In the genomic region with DNA sequence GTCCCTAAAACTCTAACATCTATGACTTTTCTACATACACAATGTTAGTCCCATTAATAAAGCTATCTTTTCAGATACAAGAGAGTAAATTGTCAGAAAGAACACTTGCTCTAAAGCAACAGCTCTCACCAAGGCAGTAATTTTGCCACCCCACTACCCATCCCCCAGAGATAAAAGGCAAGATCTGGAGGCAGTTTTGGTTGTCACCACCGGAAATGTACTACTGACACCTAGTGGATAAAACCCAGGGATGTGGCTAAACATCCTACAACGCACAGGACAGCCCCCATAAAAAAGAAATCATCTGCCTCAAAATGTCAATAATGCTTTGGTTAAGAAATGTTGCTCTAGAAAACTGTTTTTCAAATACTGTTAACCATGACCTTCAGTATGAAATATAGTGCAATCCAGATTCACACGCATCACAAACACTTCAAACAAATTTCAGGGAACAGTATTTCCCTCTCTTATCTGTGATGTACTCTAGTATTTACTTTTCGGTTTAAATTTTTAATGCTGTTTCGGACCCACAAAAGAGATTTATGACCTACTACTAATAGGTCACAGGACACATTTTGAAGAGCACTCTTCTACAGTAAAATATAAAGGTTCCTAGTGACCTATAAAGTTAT, we compare ENCODE assay signal across 8 cellular contexts. TPM values are rescaled to one million over a fixed set of nuclear protein-coding genes. Genes with fewer than 3 reads are reported as not detected.
DNase-seq lines count a peak whose midpoint lies in the region; ATAC-seq and TF ChIP-seq lines count a peak whose summit lies in the region.

No MANE protein-coding gene starts in this region.

- H3K4me1 Mint-ChIP-seq in mesothelial cell of epicardium: peaks cover 42% of the 10 kb centered on the region
- H3K4me1 Mint-ChIP-seq in stimulated activated naive B cell treated with anti-CD40 and anti-IgM and Interleukin-4, amounts not matched to agents 10 μg/mL and 1 μg/mL and 100 μg/mL, for 72 hours: peaks cover 18 to 48% of the 10 kb centered on the region in 2 donors

- TF ChIP-seq CTCF in dorsolateral prefrontal cortex (IDR thresholded peaks at IDR 0.05 in 54 of 56, conservative IDR thresholded peaks at IDR 0.05 in 2 of 56; ENCODE audit: low read depth in 1 of 56, partially characterized antibody in 56 of 56) (peak; percentile 42 to 87 (median 72)), mesothelial cell of epicardium (IDR thresholded peaks at IDR 0.05; ENCODE audit: unreplicated experiment) (peak; percentile 24)

- intact Hi-C loops in dorsolateral prefrontal cortex (cut with DNase I): loop anchor here (1.0 to 10.0 kb wide), 5 partner anchors 155 to 645 kb away; partner anchors contain the start of genes CPEB2 (in 1 of the 2) and TAPT1 (in 1 of the 2)

- H3K4me3 Mint-ChIP-seq in mesothelial cell of epicardium: no peak overlapping the region
- H3K4me3 Mint-ChIP-seq in stimulated activated naive B cell treated with anti-CD40 and anti-IgM and Interleukin-4, amounts not matched to agents 10 μg/mL and 1 μg/mL and 100 μg/mL, for 72 hours: no peak overlapping the region

- in situ Hi-C loops in ACHN (cut with HindIII; ENCODE audit: low pct_ligation_motif_present, low pct_unique_long_range_greater_than_20kb, low sequenced_read_pairs): no loop called here

- no peak for TF ChIP-seq POLR2A in GM18505 (IDR thresholded peaks at IDR 0.05; ENCODE audit: borderline replicate concordance, extremely low read depth, insufficient read depth, insufficient read length)

- ATAC-seq in GM18505 (IDR thresholded peaks at IDR 0.05; ENCODE audit: unreplicated experiment) (peak; percentile 44), HG03135 (IDR thresholded peaks at IDR 0.05; ENCODE audit: unreplicated experiment) (peak; percentile 50)
- peak; percentile 67 to 72 for ATAC-seq in activated CD4-positive, CD25-positive, alpha-beta regulatory T cell treated with anti-CD3 and anti-CD28 coated beads, Interleukin-2, amount 50 U/mL, for 24 hours
- peak; percentile 60 to 64 for ATAC-seq in stimulated activated naive B cell treated with anti-CD40 and anti-IgM and Interleukin-4, amounts not matched to agents 10 μg/mL and 1 μg/mL and 100 μg/mL, for 72 hours (replicated peaks)

- H3K4me3 ChIP-seq in dorsolateral prefrontal cortex: peak overlapping the region in 19 of 59 donors; percentile 0 to 34 (median 9)

- H3K27ac ChIP-seq in dorsolateral prefrontal cortex: peak overlapping the region in 45 of 59 donors; percentile 0 to 100 (median 48)

- H3K27ac Mint-ChIP-seq in mesothelial cell of epicardium: peak overlapping the region; percentile 51
- no peak overlapping the region for H3K27ac Mint-ChIP-seq in stimulated activated naive B cell treated with anti-CD40 and anti-IgM and Interleukin-4, amounts not matched to agents 10 μg/mL and 1 μg/mL and 100 μg/mL, for 72 hours

- H3K9me3 Mint-ChIP-seq in mesothelial cell of epicardium: no peaks in the 10 kb centered on the region
- no peaks in the 10 kb centered on the region for H3K9me3 Mint-ChIP-seq in stimulated activated naive B cell treated with anti-CD40 and anti-IgM and Interleukin-4, amounts not matched to agents 10 μg/mL and 1 μg/mL and 100 μg/mL, for 72 hours

- peak; percentile 57 for DNase-seq in ACHN
- peak; percentile 47 for DNase-seq in NCI-H345 (lab: John Stamatoyannopoulos, UW)
- peak in 3 of 10 donors; percentile 31 to 36 (median 33) for DNase-seq in dorsolateral prefrontal cortex
- no peak for DNase-seq in mesothelial cell of epicardium (ENCODE audit: low spot score in 2 of 2, unreplicated experiment in 2 of 2)
- DNase-seq in stimulated activated naive B cell treated with anti-CD40 and anti-IgM and Interleukin-4, amounts not matched to agents 10 μg/mL and 1 μg/mL and 100 μg/mL, for 72 hours: peak; percentile 30

- no peaks in the 10 kb centered on the region for H3K27me3 Mint-ChIP-seq in mesothelial cell of epicardium (ENCODE audit: low read depth)
- no peaks in the 10 kb centered on the region for H3K27me3 Mint-ChIP-seq in stimulated activated naive B cell treated with anti-CD40 and anti-IgM and Interleukin-4, amounts not matched to agents 10 μg/mL and 1 μg/mL and 100 μg/mL, for 72 hours

- no peaks in the 10 kb centered on the region for H3K36me3 Mint-ChIP-seq in mesothelial cell of epicardium
- H3K36me3 Mint-ChIP-seq in stimulated activated naive B cell treated with anti-CD40 and anti-IgM and Interleukin-4, amounts not matched to agents 10 μg/mL and 1 μg/mL and 100 μg/mL, for 72 hours: no peaks in the 10 kb centered on the region

- no peaks in the 10 kb centered on the region for H3K27me3 ChIP-seq in dorsolateral prefrontal cortex

RNA-seq across cellular contexts. Expression of gene FBXL5, which starts 5.1 kb away (rescaled TPM):
- total RNA-seq in dorsolateral prefrontal cortex (100 to 1,000 TPM in 33 of 120 experiments, 10 to 100 TPM in 87; 72.7 to 124 (median 93.8) TPM), mesothelial cell of epicardium (51.6 to 56.5 TPM (median 53.1 TPM) in 3 replicates)

RNA-seq across cellular contexts. Expression of gene FAM200B, which starts 31.6 kb away (rescaled TPM):
- 10 to 100 TPM; 44.8 to 87.8 (median 59.0) TPM for total RNA-seq in dorsolateral prefrontal cortex
- total RNA-seq in mesothelial cell of epicardium: 32.0 to 37.7 TPM (median 36.1 TPM) in 3 replicates

RNA-seq across cellular contexts. Expression of gene BST1, which starts 52.8 kb away (rescaled TPM):
- 1 to 10 TPM in 101 of 120 experiments, under 1 TPM in 19; 0.48 to 5.2 (median 1.9) TPM for total RNA-seq in dorsolateral prefrontal cortex
- 0.42 to 1.0 TPM (median 0.58 TPM) in 3 replicates for total RNA-seq in mesothelial cell of epicardium

Comparison
In these comparisons a context has a peak if more than half of its experiments do, and no peak if none do; other contexts are left out.
1. DNase-seq: peak in ACHN (single experiment), NCI-H345 (single experiment) and stimulated activated naive B cell treated with anti-CD40 and anti-IgM and Interleukin-4, amounts not matched to agents 10 μg/mL and 1 μg/mL and 100 μg/mL, for 72 hours (single experiment); none in mesothelial cell of epicardium (0 of 2).
2. Peak in every context shown above with its lines, with median percentiles within 50 percentile points of each other: ATAC-seq.